ENCODE assay signal across 14 cellular contexts in the genomic region with DNA sequence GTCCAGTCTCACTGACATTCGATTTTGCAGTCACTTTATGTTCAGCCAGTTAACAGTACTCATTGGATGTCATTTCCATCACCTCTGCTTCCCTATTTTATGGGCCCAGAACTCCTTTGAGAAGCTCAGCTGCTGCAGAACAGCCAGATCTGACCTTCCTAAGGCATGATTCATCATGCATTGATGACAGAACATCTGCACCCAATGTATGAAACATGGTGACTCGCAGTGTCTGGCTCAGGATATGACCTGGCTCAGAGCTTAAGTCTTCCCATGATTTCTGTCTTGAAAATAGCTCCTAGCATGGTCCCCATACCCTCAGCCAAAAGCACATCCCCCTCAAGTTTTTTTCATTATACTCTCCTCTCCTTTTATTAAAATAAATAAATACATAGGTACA.
DNase-seq lines count a peak whose midpoint lies in the region; ATAC-seq and TF ChIP-seq lines count a peak whose summit lies in the region.
"Had no signal": no experiment of that assay in that cellular context is flagged by ENCODE, and none has a peak within 500 bp of the region (broad histone marks: within the 10 kb centered on the region; RNA-seq: fewer than 3 reads in every experiment).

No MANE protein-coding gene starts in this region.

- no peaks in the 10 kb centered on the region for H3K9me3 ChIP-seq in gastrocnemius medialis
- H3K9me3 ChIP-seq: thyroid gland had no signal

- peaks cover 7% of the 10 kb centered on the region for H3K36me3 Mint-ChIP-seq in activated CD4-positive, alpha-beta memory T cell treated with anti-CD3 and anti-CD28 coated beads for 36 hours
- no peaks in the 10 kb centered on the region for H3K36me3 Mint-ChIP-seq in activated CD4-positive, alpha-beta memory T cell treated with anti-CD3 and anti-CD28 coated beads, Interleukin-2, amount 10 ng/mL, durations not matched to agents 7 days and 5 days (ENCODE audit: low read depth)
- H3K36me3 Mint-ChIP-seq in activated CD8-positive, alpha-beta T cell treated with anti-CD3 and anti-CD28 coated beads, Interleukin-2, amount 10 ng/mL, durations not matched to agents 7 days and 5 days (ENCODE audit: low read depth), result no peaks in the 10 kb centered on the region

- in situ Hi-C loops in gastrocnemius medialis (cut with MboI; ENCODE audit: low sequenced_read_pairs in 4 of 4), result loop anchor here in 1 of 4 donors (25.0 kb wide), 1 partner anchor 432 kb away; a partner anchor contains a TSS

- H3K4me3 ChIP-seq in gastrocnemius medialis, result no peak overlapping the region
- H3K4me3 ChIP-seq: thyroid gland had no signal

- no peak overlapping the region for H3K27ac Mint-ChIP-seq in activated CD4-positive, alpha-beta memory T cell treated with anti-CD3 and anti-CD28 coated beads for 36 hours
- H3K27ac Mint-ChIP-seq in activated CD4-positive, alpha-beta memory T cell treated with anti-CD3 and anti-CD28 coated beads, Interleukin-2, amount 10 ng/mL, durations not matched to agents 7 days and 5 days, result no peak overlapping the region
- no peak overlapping the region for H3K27ac Mint-ChIP-seq in activated CD8-positive, alpha-beta T cell treated with anti-CD3 and anti-CD28 coated beads, Interleukin-2, amount 10 ng/mL, durations not matched to agents 7 days and 5 days

- peak; percentile 9 for DNase-seq in activated CD4-positive, alpha-beta memory T cell treated with anti-CD3 and anti-CD28 coated beads for 36 hours
- DNase-seq in activated CD4-positive, alpha-beta memory T cell treated with anti-CD3 and anti-CD28 coated beads, Interleukin-2, amount 10 ng/mL, durations not matched to agents 7 days and 5 days, result no peak
- DNase-seq in RKO (ENCODE audit: low spot score) (peak; percentile 89), fibroblast of peridontal ligament (ENCODE audit: extremely low read depth) (peak; percentile 90), gastrocnemius medialis (peak; percentile 20 to 33)
- DNase-seq in activated CD8-positive, alpha-beta T cell treated with anti-CD3 and anti-CD28 coated beads, Interleukin-2, amount 10 ng/mL, durations not matched to agents 7 days and 5 days, result no peak
- DNase-seq: effector CD4-positive, alpha-beta T cell; left colon; NCI-H2081; nucleus accumbens; RPMI8226; thyroid gland had no signal

- peak; percentile 61 to 85 for ATAC-seq in gastrocnemius medialis
- no peak for ATAC-seq in activated CD8-positive, alpha-beta T cell treated with anti-CD3 and anti-CD28 coated beads, Interleukin-2, amount 10 ng/mL, durations not matched to agents 7 days and 5 days
- ATAC-seq in HG03442 (IDR thresholded peaks at IDR 0.05; ENCODE audit: unreplicated experiment), result no peak
- ATAC-seq in GM18867 (IDR thresholded peaks at IDR 0.05; ENCODE audit: unreplicated experiment), result no peak
- ATAC-seq: left colon had no signal

- no peaks in the 10 kb centered on the region for H3K36me3 ChIP-seq in gastrocnemius medialis
- H3K36me3 ChIP-seq: thyroid gland had no signal

- TF ChIP-seq POLR2A in gastrocnemius medialis (IDR thresholded peaks at IDR 0.05), result no peak

- intact Hi-C loops in activated CD4-positive, alpha-beta memory T cell treated with anti-CD3 and anti-CD28 coated beads for 36 hours (cut with micrococcal nuclease), result no loop called here
- intact Hi-C loops in gastrocnemius medialis (cut with DNase I; ENCODE audit: low total_unique reads), result loop anchor here (5.0 kb wide), 1 partner anchor 68 kb away; no protein-coding TSS in a partner anchor

- POLR2A ChIA-PET in activated CD4-positive, alpha-beta memory T cell treated with anti-CD3 and anti-CD28 coated beads for 36 hours (lab: Charles Lee), result no interaction called here
- POLR2A ChIA-PET in activated CD4-positive, alpha-beta memory T cell treated with anti-CD3 and anti-CD28 coated beads, Interleukin-2, amount 10 ng/mL, durations not matched to agents 7 days and 5 days (lab: Charles Lee), result no interaction called here
- POLR2A ChIA-PET in activated CD8-positive, alpha-beta T cell treated with anti-CD3 and anti-CD28 coated beads, Interleukin-2, amount 10 ng/mL, durations not matched to agents 7 days and 5 days (lab: Charles Lee), result interaction anchor here (0.6 kb wide), 1 partner anchor 536 kb away, joined by 3 read pairs; no protein-coding TSS in a partner anchor

- no peak overlapping the region for H3K4me3 Mint-ChIP-seq in activated CD4-positive, alpha-beta memory T cell treated with anti-CD3 and anti-CD28 coated beads for 36 hours
- H3K4me3 Mint-ChIP-seq in activated CD4-positive, alpha-beta memory T cell treated with anti-CD3 and anti-CD28 coated beads, Interleukin-2, amount 10 ng/mL, durations not matched to agents 7 days and 5 days, result no peak overlapping the region
- H3K4me3 Mint-ChIP-seq in activated CD8-positive, alpha-beta T cell treated with anti-CD3 and anti-CD28 coated beads, Interleukin-2, amount 10 ng/mL, durations not matched to agents 7 days and 5 days, result no peak overlapping the region

- no peaks in the 10 kb centered on the region for H3K4me1 ChIP-seq in gastrocnemius medialis
- H3K4me1 ChIP-seq: thyroid gland had no signal

- CTCF ChIA-PET in activated CD4-positive, alpha-beta memory T cell treated with anti-CD3 and anti-CD28 coated beads for 36 hours (lab: Charles Lee), result interaction anchor here (0.6 kb wide), 1 partner anchor 51 kb away, joined by 4 read pairs; no protein-coding TSS in a partner anchor
- CTCF ChIA-PET in activated CD4-positive, alpha-beta memory T cell treated with anti-CD3 and anti-CD28 coated beads, Interleukin-2, amount 10 ng/mL, durations not matched to agents 7 days and 5 days (lab: Charles Lee), result no interaction called here
- CTCF ChIA-PET in activated CD8-positive, alpha-beta T cell treated with anti-CD3 and anti-CD28 coated beads, Interleukin-2, amount 10 ng/mL, durations not matched to agents 7 days and 5 days (lab: Charles Lee), result no interaction called here

- peak overlapping the region in 1 of 4 donors; percentile 16 for H3K27ac ChIP-seq in gastrocnemius medialis
- H3K27ac ChIP-seq: thyroid gland had no signal

- H3K27me3 ChIP-seq in gastrocnemius medialis, result no peaks in the 10 kb centered on the region
- H3K27me3 ChIP-seq: thyroid gland had no signal

- no peaks in the 10 kb centered on the region for H3K27me3 Mint-ChIP-seq in activated CD4-positive, alpha-beta memory T cell treated with anti-CD3 and anti-CD28 coated beads for 36 hours
- H3K27me3 Mint-ChIP-seq in activated CD4-positive, alpha-beta memory T cell treated with anti-CD3 and anti-CD28 coated beads, Interleukin-2, amount 10 ng/mL, durations not matched to agents 7 days and 5 days, result no peaks in the 10 kb centered on the region
- H3K27me3 Mint-ChIP-seq in activated CD8-positive, alpha-beta T cell treated with anti-CD3 and anti-CD28 coated beads, Interleukin-2, amount 10 ng/mL, durations not matched to agents 7 days and 5 days (ENCODE audit: low read depth), result no peaks in the 10 kb centered on the region

- peaks cover 3% of the 10 kb centered on the region for H3K9me3 Mint-ChIP-seq in activated CD4-positive, alpha-beta memory T cell treated with anti-CD3 and anti-CD28 coated beads for 36 hours
- H3K9me3 Mint-ChIP-seq in activated CD4-positive, alpha-beta memory T cell treated with anti-CD3 and anti-CD28 coated beads, Interleukin-2, amount 10 ng/mL, durations not matched to agents 7 days and 5 days, result peaks cover 2% of the 10 kb centered on the region
- peaks cover 1% of the 10 kb centered on the region for H3K9me3 Mint-ChIP-seq in activated CD8-positive, alpha-beta T cell treated with anti-CD3 and anti-CD28 coated beads, Interleukin-2, amount 10 ng/mL, durations not matched to agents 7 days and 5 days (ENCODE audit: insufficient read depth)

- H3K4me1 Mint-ChIP-seq in activated CD4-positive, alpha-beta memory T cell treated with anti-CD3 and anti-CD28 coated beads for 36 hours (ENCODE audit: low read depth), result no peaks in the 10 kb centered on the region
- H3K4me1 Mint-ChIP-seq in activated CD4-positive, alpha-beta memory T cell treated with anti-CD3 and anti-CD28 coated beads, Interleukin-2, amount 10 ng/mL, durations not matched to agents 7 days and 5 days, result no peaks in the 10 kb centered on the region
- no peaks in the 10 kb centered on the region for H3K4me1 Mint-ChIP-seq in activated CD8-positive, alpha-beta T cell treated with anti-CD3 and anti-CD28 coated beads, Interleukin-2, amount 10 ng/mL, durations not matched to agents 7 days and 5 days (ENCODE audit: low read depth)

- TF ChIP-seq CTCF in gastrocnemius medialis (IDR thresholded peaks at IDR 0.05 in 4 of 5, conservative IDR thresholded peaks at IDR 0.05 in 1 of 5), result no peak

Comparison
In these comparisons a context has a peak if more than half of its experiments do, and no peak if none do; other contexts are left out.
1. DNase-seq: peak in activated CD4-positive, alpha-beta memory T cell treated with anti-CD3 and anti-CD28 coated beads for 36 hours (single experiment), RKO (single experiment), fibroblast of peridontal ligament (single experiment) and gastrocnemius medialis (2 of 2); none in activated CD4-positive, alpha-beta memory T cell treated with anti-CD3 and anti-CD28 coated beads, Interleukin-2, amount 10 ng/mL, durations not matched to agents 7 days and 5 days (single experiment) and activated CD8-positive, alpha-beta T cell treated with anti-CD3 and anti-CD28 coated beads, Interleukin-2, amount 10 ng/mL, durations not matched to agents 7 days and 5 days (single experiment).
2. ATAC-seq: peak in gastrocnemius medialis (2 of 2); none in activated CD8-positive, alpha-beta T cell treated with anti-CD3 and anti-CD28 coated beads, Interleukin-2, amount 10 ng/mL, durations not matched to agents 7 days and 5 days (single experiment), HG03442 (single experiment) and GM18867 (single experiment).